1 cellular context compared by ENCODE assay signal in the genomic region with DNA sequence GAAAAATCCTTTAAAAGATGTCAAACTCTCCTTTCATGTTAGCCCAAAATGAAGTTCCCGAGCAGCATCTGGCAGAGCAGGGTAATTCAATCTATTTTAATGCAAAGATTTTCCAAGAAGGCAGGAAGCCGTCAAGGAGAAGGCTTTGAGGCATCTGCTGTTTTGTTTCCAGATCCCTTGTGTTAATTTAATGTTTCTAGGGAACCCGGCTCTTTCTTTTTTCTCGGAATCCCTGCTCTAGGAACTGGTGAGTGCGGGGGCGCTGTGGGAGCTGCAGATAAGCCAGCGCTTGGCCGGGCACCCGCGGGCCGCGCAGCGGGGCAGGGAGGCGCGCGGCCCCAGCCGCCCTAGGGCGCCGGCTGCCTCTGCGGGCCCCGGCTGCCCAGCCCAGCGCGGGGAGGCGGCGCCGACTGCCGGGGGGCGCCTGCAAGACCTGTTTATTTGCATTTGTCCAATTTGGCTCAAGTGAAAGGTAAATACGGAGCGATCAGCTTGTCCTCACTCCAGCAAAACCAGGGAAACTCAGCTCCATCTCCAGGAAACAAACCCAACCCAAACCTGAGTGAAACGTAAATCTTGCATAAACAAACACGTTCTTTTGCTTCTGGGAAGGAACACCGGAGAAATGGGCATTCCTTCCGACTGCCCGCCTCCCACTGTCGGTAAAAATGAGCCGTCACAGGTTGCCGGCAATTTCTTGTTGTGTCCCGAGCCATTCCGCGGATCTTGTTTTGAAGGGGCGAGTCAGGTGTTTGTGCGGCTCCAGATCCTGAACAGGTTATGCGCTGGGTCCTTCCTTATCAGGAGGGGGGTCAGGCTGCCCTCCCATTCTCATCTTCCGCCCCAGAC.
TF ChIP-seq lines count a peak whose summit lies in the region.

No MANE protein-coding gene starts in this region.

TF ChIP-seq in K562, 482 proteins besides CTCF, POLR2A, EP300 and RAD21 (continued from another document and continues in another):
- TF ChIP-seq, protein P1, sequence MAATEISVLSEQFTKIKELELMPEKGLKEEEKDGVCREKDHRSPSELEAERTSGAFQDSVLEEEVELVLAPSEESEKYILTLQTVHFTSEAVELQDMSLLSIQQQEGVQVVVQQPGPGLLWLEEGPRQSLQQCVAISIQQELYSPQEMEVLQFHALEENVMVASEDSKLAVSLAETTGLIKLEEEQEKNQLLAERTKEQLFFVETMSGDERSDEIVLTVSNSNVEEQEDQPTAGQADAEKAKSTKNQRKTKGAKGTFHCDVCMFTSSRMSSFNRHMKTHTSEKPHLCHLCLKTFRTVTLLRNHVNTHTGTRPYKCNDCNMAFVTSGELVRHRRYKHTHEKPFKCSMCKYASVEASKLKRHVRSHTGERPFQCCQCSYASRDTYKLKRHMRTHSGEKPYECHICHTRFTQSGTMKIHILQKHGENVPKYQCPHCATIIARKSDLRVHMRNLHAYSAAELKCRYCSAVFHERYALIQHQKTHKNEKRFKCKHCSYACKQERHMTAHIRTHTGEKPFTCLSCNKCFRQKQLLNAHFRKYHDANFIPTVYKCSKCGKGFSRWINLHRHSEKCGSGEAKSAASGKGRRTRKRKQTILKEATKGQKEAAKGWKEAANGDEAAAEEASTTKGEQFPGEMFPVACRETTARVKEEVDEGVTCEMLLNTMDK (IDR thresholded peaks at IDR 0.05; ENCODE audit: borderline replicate concordance, insufficient read depth, low read depth, low read length, poor library complexity, severe bottlenecking): no peak
- TF ChIP-seq ZNF76 (CRISPR knock-in tag; IDR thresholded peaks at IDR 0.05; ENCODE audit: borderline replicate concordance): no peak
- no peak for TF ChIP-seq PTBP1 (IDR thresholded peaks at IDR 0.05; ENCODE audit: low read depth, low read length)
- TF ChIP-seq NELFE (IDR thresholded peaks at IDR 0.05; ENCODE audit: insufficient read depth, insufficient read length): no peak
- no peak for TF ChIP-seq SIRT6 (IDR thresholded peaks at IDR 0.05; ENCODE audit: low read depth, low read length)
- TF ChIP-seq HDAC1 (IDR thresholded peaks at IDR 0.05): peak in 1 of 2 experiments; percentile 65; a peak in 1 of 4 replicates
- TF ChIP-seq CLOCK (CRISPR knock-in tag; IDR thresholded peaks at IDR 0.05; ENCODE audit: borderline replicate concordance): no peak
- TF ChIP-seq FOXA3 (CRISPR knock-in tag; conservative IDR thresholded peaks at IDR 0.05 in 1 of 2, IDR thresholded peaks at IDR 0.05 in 1 of 2): peak; percentile 66 to 67
- no peak for TF ChIP-seq HIVEP1 (CRISPR knock-in tag; IDR thresholded peaks at IDR 0.05)
- no peak for TF ChIP-seq E2F1 (CRISPR knock-in tag; IDR thresholded peaks at IDR 0.05)
- TF ChIP-seq NR2C2 (CRISPR knock-in tag; IDR thresholded peaks at IDR 0.05): no peak
- peak; percentile 62; the same call in 1 of the 2 replicates for TF ChIP-seq NR2C2 (tag; IDR thresholded peaks at IDR 0.05)
- TF ChIP-seq CREB3 (tag; conservative IDR thresholded peaks at IDR 0.05; ENCODE audit: low read depth): no peak
- no peak for TF ChIP-seq TBP (optimal IDR thresholded peaks at IDR 0.05; ENCODE audit: low read depth, low read length)
- peak; percentile 50 for TF ChIP-seq NFIC (IDR thresholded peaks at IDR 0.05)
- TF ChIP-seq CEBPZ (IDR thresholded peaks at IDR 0.05; ENCODE audit: borderline replicate concordance, low read depth, low read length): no peak
- TF ChIP-seq, protein P2, sequence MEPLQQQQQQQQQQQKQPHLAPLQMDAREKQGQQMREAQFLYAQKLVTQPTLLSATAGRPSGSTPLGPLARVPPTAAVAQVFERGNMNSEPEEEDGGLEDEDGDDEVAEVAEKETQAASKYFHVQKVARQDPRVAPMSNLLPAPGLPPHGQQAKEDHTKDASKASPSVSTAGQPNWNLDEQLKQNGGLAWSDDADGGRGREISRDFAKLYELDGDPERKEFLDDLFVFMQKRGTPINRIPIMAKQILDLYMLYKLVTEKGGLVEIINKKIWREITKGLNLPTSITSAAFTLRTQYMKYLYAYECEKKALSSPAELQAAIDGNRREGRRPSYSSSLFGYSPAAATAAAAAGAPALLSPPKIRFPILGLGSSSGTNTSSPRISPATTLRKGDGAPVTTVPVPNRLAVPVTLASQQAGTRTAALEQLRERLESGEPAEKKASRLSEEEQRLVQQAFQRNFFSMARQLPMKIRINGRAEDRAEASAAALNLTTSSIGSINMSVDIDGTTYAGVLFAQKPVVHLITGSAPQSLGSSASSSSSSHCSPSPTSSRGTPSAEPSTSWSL (CRISPR knock-in tag; IDR thresholded peaks at IDR 0.05; ENCODE audit: borderline replicate concordance): no peak
- peak; percentile 100 for TF ChIP-seq CCNT2 (IDR thresholded peaks at IDR 0.05; ENCODE audit: borderline replicate concordance, extremely low read depth, insufficient read length, low read depth, low read length)
- TF ChIP-seq, protein P3, sequence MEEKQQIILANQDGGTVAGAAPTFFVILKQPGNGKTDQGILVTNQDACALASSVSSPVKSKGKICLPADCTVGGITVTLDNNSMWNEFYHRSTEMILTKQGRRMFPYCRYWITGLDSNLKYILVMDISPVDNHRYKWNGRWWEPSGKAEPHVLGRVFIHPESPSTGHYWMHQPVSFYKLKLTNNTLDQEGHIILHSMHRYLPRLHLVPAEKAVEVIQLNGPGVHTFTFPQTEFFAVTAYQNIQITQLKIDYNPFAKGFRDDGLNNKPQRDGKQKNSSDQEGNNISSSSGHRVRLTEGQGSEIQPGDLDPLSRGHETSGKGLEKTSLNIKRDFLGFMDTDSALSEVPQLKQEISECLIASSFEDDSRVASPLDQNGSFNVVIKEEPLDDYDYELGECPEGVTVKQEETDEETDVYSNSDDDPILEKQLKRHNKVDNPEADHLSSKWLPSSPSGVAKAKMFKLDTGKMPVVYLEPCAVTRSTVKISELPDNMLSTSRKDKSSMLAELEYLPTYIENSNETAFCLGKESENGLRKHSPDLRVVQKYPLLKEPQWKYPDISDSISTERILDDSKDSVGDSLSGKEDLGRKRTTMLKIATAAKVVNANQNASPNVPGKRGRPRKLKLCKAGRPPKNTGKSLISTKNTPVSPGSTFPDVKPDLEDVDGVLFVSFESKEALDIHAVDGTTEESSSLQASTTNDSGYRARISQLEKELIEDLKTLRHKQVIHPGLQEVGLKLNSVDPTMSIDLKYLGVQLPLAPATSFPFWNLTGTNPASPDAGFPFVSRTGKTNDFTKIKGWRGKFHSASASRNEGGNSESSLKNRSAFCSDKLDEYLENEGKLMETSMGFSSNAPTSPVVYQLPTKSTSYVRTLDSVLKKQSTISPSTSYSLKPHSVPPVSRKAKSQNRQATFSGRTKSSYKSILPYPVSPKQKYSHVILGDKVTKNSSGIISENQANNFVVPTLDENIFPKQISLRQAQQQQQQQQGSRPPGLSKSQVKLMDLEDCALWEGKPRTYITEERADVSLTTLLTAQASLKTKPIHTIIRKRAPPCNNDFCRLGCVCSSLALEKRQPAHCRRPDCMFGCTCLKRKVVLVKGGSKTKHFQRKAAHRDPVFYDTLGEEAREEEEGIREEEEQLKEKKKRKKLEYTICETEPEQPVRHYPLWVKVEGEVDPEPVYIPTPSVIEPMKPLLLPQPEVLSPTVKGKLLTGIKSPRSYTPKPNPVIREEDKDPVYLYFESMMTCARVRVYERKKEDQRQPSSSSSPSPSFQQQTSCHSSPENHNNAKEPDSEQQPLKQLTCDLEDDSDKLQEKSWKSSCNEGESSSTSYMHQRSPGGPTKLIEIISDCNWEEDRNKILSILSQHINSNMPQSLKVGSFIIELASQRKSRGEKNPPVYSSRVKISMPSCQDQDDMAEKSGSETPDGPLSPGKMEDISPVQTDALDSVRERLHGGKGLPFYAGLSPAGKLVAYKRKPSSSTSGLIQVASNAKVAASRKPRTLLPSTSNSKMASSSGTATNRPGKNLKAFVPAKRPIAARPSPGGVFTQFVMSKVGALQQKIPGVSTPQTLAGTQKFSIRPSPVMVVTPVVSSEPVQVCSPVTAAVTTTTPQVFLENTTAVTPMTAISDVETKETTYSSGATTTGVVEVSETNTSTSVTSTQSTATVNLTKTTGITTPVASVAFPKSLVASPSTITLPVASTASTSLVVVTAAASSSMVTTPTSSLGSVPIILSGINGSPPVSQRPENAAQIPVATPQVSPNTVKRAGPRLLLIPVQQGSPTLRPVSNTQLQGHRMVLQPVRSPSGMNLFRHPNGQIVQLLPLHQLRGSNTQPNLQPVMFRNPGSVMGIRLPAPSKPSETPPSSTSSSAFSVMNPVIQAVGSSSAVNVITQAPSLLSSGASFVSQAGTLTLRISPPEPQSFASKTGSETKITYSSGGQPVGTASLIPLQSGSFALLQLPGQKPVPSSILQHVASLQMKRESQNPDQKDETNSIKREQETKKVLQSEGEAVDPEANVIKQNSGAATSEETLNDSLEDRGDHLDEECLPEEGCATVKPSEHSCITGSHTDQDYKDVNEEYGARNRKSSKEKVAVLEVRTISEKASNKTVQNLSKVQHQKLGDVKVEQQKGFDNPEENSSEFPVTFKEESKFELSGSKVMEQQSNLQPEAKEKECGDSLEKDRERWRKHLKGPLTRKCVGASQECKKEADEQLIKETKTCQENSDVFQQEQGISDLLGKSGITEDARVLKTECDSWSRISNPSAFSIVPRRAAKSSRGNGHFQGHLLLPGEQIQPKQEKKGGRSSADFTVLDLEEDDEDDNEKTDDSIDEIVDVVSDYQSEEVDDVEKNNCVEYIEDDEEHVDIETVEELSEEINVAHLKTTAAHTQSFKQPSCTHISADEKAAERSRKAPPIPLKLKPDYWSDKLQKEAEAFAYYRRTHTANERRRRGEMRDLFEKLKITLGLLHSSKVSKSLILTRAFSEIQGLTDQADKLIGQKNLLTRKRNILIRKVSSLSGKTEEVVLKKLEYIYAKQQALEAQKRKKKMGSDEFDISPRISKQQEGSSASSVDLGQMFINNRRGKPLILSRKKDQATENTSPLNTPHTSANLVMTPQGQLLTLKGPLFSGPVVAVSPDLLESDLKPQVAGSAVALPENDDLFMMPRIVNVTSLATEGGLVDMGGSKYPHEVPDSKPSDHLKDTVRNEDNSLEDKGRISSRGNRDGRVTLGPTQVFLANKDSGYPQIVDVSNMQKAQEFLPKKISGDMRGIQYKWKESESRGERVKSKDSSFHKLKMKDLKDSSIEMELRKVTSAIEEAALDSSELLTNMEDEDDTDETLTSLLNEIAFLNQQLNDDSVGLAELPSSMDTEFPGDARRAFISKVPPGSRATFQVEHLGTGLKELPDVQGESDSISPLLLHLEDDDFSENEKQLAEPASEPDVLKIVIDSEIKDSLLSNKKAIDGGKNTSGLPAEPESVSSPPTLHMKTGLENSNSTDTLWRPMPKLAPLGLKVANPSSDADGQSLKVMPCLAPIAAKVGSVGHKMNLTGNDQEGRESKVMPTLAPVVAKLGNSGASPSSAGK (IDR thresholded peaks at IDR 0.05): no peak
- TF ChIP-seq, protein P4, sequence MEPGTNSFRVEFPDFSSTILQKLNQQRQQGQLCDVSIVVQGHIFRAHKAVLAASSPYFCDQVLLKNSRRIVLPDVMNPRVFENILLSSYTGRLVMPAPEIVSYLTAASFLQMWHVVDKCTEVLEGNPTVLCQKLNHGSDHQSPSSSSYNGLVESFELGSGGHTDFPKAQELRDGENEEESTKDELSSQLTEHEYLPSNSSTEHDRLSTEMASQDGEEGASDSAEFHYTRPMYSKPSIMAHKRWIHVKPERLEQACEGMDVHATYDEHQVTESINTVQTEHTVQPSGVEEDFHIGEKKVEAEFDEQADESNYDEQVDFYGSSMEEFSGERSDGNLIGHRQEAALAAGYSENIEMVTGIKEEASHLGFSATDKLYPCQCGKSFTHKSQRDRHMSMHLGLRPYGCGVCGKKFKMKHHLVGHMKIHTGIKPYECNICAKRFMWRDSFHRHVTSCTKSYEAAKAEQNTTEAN (CRISPR knock-in tag; IDR thresholded peaks at IDR 0.05): no peak
